1 cellular context compared by ENCODE assay signal in the genomic region with DNA sequence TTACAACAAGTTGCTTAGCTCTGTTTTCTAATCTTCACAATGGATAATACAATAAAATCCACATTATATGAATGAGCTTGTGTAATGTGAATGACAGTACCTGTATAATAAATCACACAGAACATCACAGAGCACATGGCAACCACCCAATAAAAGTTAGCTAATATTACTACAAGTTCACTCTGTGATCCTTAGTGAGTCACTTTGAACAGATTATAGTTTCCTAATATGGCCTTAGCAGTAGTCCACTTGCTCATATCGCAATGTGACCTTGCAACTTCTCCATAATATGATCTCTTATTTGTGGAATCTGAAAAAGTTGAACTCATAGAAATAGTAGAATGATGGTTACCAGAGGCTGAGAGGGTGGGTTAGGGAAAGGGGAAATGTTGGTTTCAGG.
TF ChIP-seq lines count a peak whose summit lies in the region.

No MANE protein-coding gene starts in this region.

TF ChIP-seq in GM23338, 12 proteins besides CTCF, POLR2A, EP300 and RAD21 (continued from another document):
- TF ChIP-seq POLR2AphosphoS5 (IDR thresholded peaks at IDR 0.05; ENCODE audit: low read depth) (no peak), NANOG (IDR thresholded peaks at IDR 0.05; ENCODE audit: borderline replicate concordance) (no peak), ZNF331 (CRISPR knock-in tag; IDR thresholded peaks at IDR 0.05; ENCODE audit: low read depth) (no peak), EZH2phosphoT487 (IDR thresholded peaks at IDR 0.05; ENCODE audit: unreplicated experiment) (no peak), STAT1 (IDR thresholded peaks at IDR 0.05; ENCODE audit: unreplicated experiment) (no peak), ZNF114 (CRISPR knock-in tag; IDR thresholded peaks at IDR 0.05) (no peak)
- TF ChIP-seq, protein P1, sequence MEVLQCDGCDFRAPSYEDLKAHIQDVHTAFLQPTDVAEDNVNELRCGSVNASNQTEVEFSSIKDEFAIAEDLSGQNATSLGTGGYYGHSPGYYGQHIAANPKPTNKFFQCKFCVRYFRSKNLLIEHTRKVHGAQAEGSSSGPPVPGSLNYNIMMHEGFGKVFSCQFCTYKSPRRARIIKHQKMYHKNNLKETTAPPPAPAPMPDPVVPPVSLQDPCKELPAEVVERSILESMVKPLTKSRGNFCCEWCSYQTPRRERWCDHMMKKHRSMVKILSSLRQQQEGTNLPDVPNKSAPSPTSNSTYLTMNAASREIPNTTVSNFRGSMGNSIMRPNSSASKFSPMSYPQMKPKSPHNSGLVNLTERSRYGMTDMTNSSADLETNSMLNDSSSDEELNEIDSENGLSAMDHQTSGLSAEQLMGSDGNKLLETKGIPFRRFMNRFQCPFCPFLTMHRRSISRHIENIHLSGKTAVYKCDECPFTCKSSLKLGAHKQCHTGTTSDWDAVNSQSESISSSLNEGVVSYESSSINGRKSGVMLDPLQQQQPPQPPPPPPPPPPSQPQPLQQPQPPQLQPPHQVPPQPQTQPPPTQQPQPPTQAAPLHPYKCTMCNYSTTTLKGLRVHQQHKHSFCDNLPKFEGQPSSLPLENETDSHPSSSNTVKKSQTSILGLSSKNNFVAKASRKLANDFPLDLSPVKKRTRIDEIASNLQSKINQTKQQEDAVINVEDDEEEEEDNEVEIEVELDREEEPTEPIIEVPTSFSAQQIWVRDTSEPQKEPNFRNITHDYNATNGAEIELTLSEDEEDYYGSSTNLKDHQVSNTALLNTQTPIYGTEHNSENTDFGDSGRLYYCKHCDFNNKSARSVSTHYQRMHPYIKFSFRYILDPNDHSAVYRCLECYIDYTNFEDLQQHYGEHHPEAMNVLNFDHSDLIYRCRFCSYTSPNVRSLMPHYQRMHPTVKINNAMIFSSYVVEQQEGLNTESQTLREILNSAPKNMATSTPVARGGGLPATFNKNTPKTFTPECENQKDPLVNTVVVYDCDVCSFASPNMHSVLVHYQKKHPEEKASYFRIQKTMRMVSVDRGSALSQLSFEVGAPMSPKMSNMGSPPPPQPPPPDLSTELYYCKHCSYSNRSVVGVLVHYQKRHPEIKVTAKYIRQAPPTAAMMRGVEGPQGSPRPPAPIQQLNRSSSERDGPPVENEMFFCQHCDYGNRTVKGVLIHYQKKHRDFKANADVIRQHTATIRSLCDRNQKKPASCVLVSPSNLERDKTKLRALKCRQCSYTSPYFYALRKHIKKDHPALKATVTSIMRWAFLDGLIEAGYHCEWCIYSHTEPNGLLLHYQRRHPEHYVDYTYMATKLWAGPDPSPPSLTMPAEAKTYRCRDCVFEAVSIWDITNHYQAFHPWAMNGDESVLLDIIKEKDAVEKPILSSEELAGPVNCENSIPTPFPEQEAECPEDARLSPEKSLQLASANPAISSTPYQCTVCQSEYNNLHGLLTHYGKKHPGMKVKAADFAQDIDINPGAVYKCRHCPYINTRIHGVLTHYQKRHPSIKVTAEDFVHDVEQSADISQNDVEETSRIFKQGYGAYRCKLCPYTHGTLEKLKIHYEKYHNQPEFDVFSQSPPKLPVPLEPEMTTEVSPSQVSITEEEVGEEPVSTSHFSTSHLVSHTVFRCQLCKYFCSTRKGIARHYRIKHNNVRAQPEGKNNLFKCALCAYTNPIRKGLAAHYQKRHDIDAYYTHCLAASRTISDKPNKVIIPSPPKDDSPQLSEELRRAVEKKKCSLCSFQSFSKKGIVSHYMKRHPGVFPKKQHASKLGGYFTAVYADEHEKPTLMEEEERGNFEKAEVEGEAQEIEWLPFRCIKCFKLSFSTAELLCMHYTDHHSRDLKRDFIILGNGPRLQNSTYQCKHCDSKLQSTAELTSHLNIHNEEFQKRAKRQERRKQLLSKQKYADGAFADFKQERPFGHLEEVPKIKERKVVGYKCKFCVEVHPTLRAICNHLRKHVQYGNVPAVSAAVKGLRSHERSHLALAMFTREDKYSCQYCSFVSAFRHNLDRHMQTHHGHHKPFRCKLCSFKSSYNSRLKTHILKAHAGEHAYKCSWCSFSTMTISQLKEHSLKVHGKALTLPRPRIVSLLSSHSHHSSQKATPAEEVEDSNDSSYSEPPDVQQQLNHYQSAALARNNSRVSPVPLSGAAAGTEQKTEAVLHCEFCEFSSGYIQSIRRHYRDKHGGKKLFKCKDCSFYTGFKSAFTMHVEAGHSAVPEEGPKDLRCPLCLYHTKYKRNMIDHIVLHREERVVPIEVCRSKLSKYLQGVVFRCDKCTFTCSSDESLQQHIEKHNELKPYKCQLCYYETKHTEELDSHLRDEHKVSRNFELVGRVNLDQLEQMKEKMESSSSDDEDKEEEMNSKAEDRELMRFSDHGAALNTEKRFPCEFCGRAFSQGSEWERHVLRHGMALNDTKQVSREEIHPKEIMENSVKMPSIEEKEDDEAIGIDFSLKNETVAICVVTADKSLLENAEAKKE (CRISPR knock-in tag; IDR thresholded peaks at IDR 0.05): no peak
- TF ChIP-seq, protein P2, sequence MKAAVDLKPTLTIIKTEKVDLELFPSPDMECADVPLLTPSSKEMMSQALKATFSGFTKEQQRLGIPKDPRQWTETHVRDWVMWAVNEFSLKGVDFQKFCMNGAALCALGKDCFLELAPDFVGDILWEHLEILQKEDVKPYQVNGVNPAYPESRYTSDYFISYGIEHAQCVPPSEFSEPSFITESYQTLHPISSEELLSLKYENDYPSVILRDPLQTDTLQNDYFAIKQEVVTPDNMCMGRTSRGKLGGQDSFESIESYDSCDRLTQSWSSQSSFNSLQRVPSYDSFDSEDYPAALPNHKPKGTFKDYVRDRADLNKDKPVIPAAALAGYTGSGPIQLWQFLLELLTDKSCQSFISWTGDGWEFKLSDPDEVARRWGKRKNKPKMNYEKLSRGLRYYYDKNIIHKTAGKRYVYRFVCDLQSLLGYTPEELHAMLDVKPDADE (IDR thresholded peaks at IDR 0.05): no peak
